18 cellular contexts compared by ENCODE assay signal in the genomic region with DNA sequence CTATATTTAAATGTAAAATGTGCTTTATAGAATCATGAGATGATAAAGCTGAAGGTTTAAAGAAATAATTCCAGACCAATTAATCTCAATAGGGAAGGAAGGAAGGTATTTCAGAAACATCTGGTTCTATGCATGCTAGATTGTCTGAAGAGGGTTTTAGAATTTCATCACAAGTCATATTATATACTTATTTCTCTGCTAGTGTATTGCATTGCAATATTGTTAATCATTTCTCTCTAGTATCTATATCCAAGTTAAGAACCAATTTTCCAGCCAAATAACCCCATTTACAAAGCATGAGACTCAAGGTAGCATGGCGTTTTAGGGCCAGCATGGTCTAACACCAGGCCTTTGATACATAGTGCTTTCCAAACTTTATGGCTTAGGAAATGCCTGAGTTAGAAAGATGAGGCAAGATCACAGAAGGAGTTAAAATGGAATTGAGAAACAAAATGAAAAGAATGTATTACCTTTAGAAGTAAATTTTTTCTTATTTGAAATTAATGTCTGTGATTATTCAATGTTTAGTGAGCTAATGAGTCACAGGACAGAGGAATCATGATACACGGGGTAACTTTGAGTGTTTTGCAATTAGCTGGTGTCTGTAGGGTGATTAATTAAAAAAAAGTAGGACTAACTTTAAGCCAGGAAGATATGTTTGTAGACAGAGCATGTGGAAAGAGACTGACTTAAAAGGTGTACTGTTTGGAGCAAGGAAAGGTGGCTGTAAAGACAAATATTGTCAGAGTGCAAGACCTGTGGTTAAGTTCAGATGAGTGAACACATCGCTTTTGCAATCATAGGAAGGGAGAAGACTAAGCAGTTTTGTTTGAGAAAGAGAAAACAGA.
A peak's percentile ranks its signal among the peaks of the same experiment; 100 is the strongest.
DNase-seq lines count a peak whose midpoint lies in the region; ATAC-seq, FAIRE-seq and TF ChIP-seq lines count a peak whose summit lies in the region.
"Had no signal": no experiment of that assay in that cellular context is flagged by ENCODE, and none has a peak within 500 bp of the region (broad histone marks: within the 10 kb centered on the region; RNA-seq: fewer than 3 reads in every experiment).

No MANE protein-coding gene starts in this region.

- H3K79me2 ChIP-seq in HCT116 (ENCODE audit: insufficient read depth, low read length), result no peaks in the 10 kb centered on the region

- ATAC-seq in HCT116 (no peak), pancreas (peak in 3 of 4 donors; percentile 25 to 83 (median 51)), Right ventricle myocardium superior (ENCODE audit: poor library complexity) (no peak)
- ATAC-seq: activated naive CD4-positive, alpha-beta T cell treated with anti-CD3 and anti-CD28 coated beads, Interleukin-2, amount 50 U/mL, for 72 hours; gastroesophageal sphincter; natural killer cell treated with Interleukin-12 subunit alpha and Interleukin-12 subunit beta and Interleukin-15 and Interleukin-18, amount 100 ng/mL, for 72 hours; right cardiac atrium had no signal

- TF ChIP-seq POLR2A in HCT116 (IDR thresholded peaks at IDR 0.05; ENCODE audit: borderline replicate concordance, extremely low read depth, insufficient read depth, insufficient read length), result no peak

- no peak overlapping the region for H3K4me2 ChIP-seq in HCT116 (ENCODE audit: low read length)

- H3K27ac ChIP-seq in HCT116 (ENCODE audit: low read depth, low read length) (no peak overlapping the region), SK-N-MC (peak overlapping the region; percentile 75), pancreas (no peak overlapping the region)
- H3K27ac ChIP-seq: C4-2B, cardiac muscle cell, gastroesophageal sphincter had no signal

- no TSS peak for BruUV-seq in HCT116 (replicated peaks; lab: Mats Ljungman, UMichigan)

- H3K36me3 ChIP-seq in HCT116 (ENCODE audit: control insufficient read depth in 1 of 2, insufficient read depth in 2 of 2, low read length in 2 of 2) (no peaks in the 10 kb centered on the region), SK-N-MC (ENCODE audit: insufficient read depth, low read length) (no peaks in the 10 kb centered on the region), pancreas (no peaks in the 10 kb centered on the region)
- H3K36me3 ChIP-seq: cardiac muscle cell, gastroesophageal sphincter had no signal

- H3K9ac ChIP-seq in HCT116 (ENCODE audit: low read length), result no peak overlapping the region
- H3K9ac ChIP-seq in SK-N-MC (ENCODE audit: insufficient read length), result no peak overlapping the region

- no peak overlapping the region for H3K4me3 ChIP-seq in HCT116 (replicated peaks in 1 of 2; ENCODE audit: low read depth in 1 of 2, low read length in 2 of 2)
- H3K4me3 ChIP-seq in SK-N-MC, result 0 out of 2 replicates have a peak overlapping the region, but pooled peaks have one; percentile 28
- H3K4me3 ChIP-seq in fibroblast of the aortic adventitia (ENCODE audit: low read depth, low read length), result no peak overlapping the region
- no peak overlapping the region for H3K4me3 ChIP-seq in pancreas
- H3K4me3 ChIP-seq: cardiac muscle cell, gastroesophageal sphincter had no signal

- POLR2A ChIA-PET in HCT116 (lab: Charles Lee), result no interaction called here

- H3K9me3 ChIP-seq in HCT116 (ENCODE audit: control insufficient read depth in 1 of 2, insufficient read depth in 1 of 2, low read depth in 1 of 2, low read length in 2 of 2), result no peaks in the 10 kb centered on the region
- no peaks in the 10 kb centered on the region for H3K9me3 ChIP-seq in SK-N-MC (ENCODE audit: low read depth, low read length)
- no peaks in the 10 kb centered on the region for H3K9me3 ChIP-seq in pancreas

- TF ChIP-seq RAD21 in HCT116 (IDR thresholded peaks at IDR 0.05; ENCODE audit: low read depth), result no peak

- FAIRE-seq in pancreas (lab: Jason Lieb, UNC) (no peak), frontal cortex (lab: Jason Lieb, UNC) (no peak)

- no peak for DNase-seq in HCT116 (ENCODE audit: low read depth, low spot score)
- DNase-seq in SK-N-MC (ENCODE audit: low read depth, low spot score), result peak; percentile 22
- DNase-seq in fibroblast of the aortic adventitia (ENCODE audit: low read depth), result peak; percentile 10
- no peak for DNase-seq in pancreas
- no peak for DNase-seq in frontal cortex (ENCODE audit: low spot score in 2 of 2)
- DNase-seq in Right ventricle myocardium superior, result no peak
- no peak for DNase-seq in GM19238 (ENCODE audit: insufficient read length, low spot score)
- DNase-seq: activated T-cell treated with anti-CD3 and anti-CD28 coated beads, Interleukin-2, amount 50 U/mL, for 1 hour; DND-41; NCI-H1092; NCI-H82; right cardiac atrium; T1000 had no signal

- TF ChIP-seq CTCF in HCT116 (IDR thresholded peaks at IDR 0.05 in 2 of 3, conservative IDR thresholded peaks at IDR 0.05 in 1 of 3; ENCODE audit: borderline replicate concordance in 1 of 3, insufficient read depth in 1 of 3, low read depth in 2 of 3, low read length in 2 of 3), result no peak
- no peak for TF ChIP-seq CTCF in fibroblast of the aortic adventitia (IDR thresholded peaks at IDR 0.05; ENCODE audit: insufficient read depth, low read length)
- no peak for TF ChIP-seq CTCF in pancreas (IDR thresholded peaks at IDR 0.05)

- intact Hi-C loops in HCT116 (cut with micrococcal nuclease), result no loop called here
- intact Hi-C loops in pancreas (cut with DNase I), result no loop called here
- intact Hi-C loops in Right ventricle myocardium superior (cut with DNase I), result no loop called here

- CTCF ChIA-PET in HCT116 (lab: Charles Lee), result no interaction called here

- H2AFZ ChIP-seq in HCT116 (ENCODE audit: low read depth, low read length, poor library complexity, severe bottlenecking), result peak overlapping the region; percentile 55

- RAD21 ChIA-PET in HCT116 (lab: Charles Lee; ENCODE audit: low non-redundant PET in 1 of 2, low total read pairs in 2 of 2, uncharacterized antibody in 2 of 2, unreplicated experiment in 2 of 2), result no interaction called here

- no peaks in the 10 kb centered on the region; the same call in 1 of the 2 replicates for H4K20me1 ChIP-seq in HCT116 (ENCODE audit: insufficient read depth)

- H3K27me3 ChIP-seq in HCT116 (ENCODE audit: insufficient read depth, low read length) (no peaks in the 10 kb centered on the region), pancreas (no peaks in the 10 kb centered on the region)
- H3K27me3 ChIP-seq: cardiac muscle cell, gastroesophageal sphincter had no signal

- no peaks in the 10 kb centered on the region for H3K4me1 ChIP-seq in HCT116 (ENCODE audit: control insufficient read depth in 1 of 2, insufficient read depth in 2 of 2, low read length in 2 of 2)
- H3K4me1 ChIP-seq in pancreas, result peaks cover 4 to 10% (median 5%) of the 10 kb centered on the region in 3 donors
- H3K4me1 ChIP-seq: gastroesophageal sphincter had no signal

- no peaks in the 10 kb centered on the region; the same call in 1 of the 2 replicates for H3K9me2 ChIP-seq in HCT116 (ENCODE audit: insufficient read depth)

- 69 to 70% methylated on average over 3 of the region's 3 CpGs for WGBS in pancreas, 2 donors

TF ChIP-seq in HCT116, 20 proteins besides CTCF, POLR2A, EP300 and RAD21:
- TF ChIP-seq, protein P1, sequence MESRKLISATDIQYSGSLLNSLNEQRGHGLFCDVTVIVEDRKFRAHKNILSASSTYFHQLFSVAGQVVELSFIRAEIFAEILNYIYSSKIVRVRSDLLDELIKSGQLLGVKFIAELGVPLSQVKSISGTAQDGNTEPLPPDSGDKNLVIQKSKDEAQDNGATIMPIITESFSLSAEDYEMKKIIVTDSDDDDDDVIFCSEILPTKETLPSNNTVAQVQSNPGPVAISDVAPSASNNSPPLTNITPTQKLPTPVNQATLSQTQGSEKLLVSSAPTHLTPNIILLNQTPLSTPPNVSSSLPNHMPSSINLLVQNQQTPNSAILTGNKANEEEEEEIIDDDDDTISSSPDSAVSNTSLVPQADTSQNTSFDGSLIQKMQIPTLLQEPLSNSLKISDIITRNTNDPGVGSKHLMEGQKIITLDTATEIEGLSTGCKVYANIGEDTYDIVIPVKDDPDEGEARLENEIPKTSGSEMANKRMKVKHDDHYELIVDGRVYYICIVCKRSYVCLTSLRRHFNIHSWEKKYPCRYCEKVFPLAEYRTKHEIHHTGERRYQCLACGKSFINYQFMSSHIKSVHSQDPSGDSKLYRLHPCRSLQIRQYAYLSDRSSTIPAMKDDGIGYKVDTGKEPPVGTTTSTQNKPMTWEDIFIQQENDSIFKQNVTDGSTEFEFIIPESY (IDR thresholded peaks at IDR 0.05; ENCODE audit: extremely low read depth, insufficient replicate concordance, low read length), result no peak
- TF ChIP-seq ZNF274 (IDR thresholded peaks at IDR 0.05; ENCODE audit: low read depth, low read length) (no peak), YY1 (IDR thresholded peaks at IDR 0.05; ENCODE audit: extremely low read depth, insufficient replicate concordance, low read depth, low read length) (no peak), EGR1 (IDR thresholded peaks at IDR 0.05; ENCODE audit: low read depth) (no peak), TCF7L2 (IDR thresholded peaks at IDR 0.05; ENCODE audit: borderline replicate concordance, extremely low read depth, insufficient read depth, insufficient read length) (no peak), ZFX (IDR thresholded peaks at IDR 0.05) (no peak)
- TF ChIP-seq, protein P2, sequence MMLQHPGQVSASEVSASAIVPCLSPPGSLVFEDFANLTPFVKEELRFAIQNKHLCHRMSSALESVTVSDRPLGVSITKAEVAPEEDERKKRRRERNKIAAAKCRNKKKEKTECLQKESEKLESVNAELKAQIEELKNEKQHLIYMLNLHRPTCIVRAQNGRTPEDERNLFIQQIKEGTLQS (IDR thresholded peaks at IDR 0.05), result no peak
- TF ChIP-seq, protein P3, sequence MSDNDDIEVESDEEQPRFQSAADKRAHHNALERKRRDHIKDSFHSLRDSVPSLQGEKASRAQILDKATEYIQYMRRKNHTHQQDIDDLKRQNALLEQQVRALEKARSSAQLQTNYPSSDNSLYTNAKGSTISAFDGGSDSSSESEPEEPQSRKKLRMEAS (IDR thresholded peaks at IDR 0.05), result no peak

Comparison
In these comparisons a context has a peak if more than half of its experiments do, and no peak if none do; other contexts are left out.
1. ATAC-seq: peak in pancreas (3 of 4); none in HCT116 (single experiment) and Right ventricle myocardium superior (single experiment).
2. DNase-seq: peak in SK-N-MC (single experiment) and fibroblast of the aortic adventitia (single experiment); none in HCT116 (single experiment), pancreas (0 of 6), frontal cortex (0 of 2), Right ventricle myocardium superior (single experiment) and GM19238 (single experiment).